23 cellular contexts compared by ENCODE assay signal in the genomic region with DNA sequence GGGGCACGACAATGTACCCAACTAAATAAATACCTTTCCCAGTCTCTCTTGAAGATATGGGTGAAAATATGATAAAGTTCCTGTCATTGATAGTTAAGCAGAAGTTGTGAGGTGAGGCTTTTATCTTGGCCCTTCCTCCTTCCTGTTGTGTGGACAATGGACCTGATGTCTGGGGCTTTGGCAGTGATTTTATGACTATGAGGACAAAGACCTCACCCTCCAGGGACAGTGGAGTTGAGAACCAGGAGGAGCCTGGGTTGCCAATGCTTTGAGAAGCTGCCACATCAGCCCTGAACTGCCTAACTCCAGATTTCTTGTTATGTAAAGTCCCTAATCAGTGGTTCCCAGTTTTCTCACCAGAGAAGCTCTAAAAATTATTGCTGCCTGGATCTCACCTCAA.
"Had no signal": no experiment of that assay in that cellular context is flagged by ENCODE, and none has a peak within 500 bp of the region (broad histone marks: within the 10 kb centered on the region; RNA-seq: fewer than 3 reads in every experiment).

No MANE protein-coding gene starts in this region.

- H3K36me3 ChIP-seq: left ventricle myocardium inferior, pancreas, prostate gland, sigmoid colon, suprapubic skin, thoracic aorta, tibial artery, upper lobe of right lung had no signal

- FAIRE-seq: kidney, pancreas, urothelium cell line had no signal

- H3K4me3 ChIP-seq: left ventricle myocardium inferior, lung, pancreas, prostate gland, sigmoid colon, smooth muscle cell, suprapubic skin, thoracic aorta, tibial artery, upper lobe of right lung had no signal

- H3K9me3 ChIP-seq: left ventricle myocardium inferior, pancreas, prostate gland, sigmoid colon, suprapubic skin, thoracic aorta, tibial artery, upper lobe of right lung had no signal

- H3K27me3 ChIP-seq: pancreas, sigmoid colon, suprapubic skin, tibial artery, upper lobe of right lung had no signal

- H3K27ac ChIP-seq: left ventricle myocardium inferior, pancreas, prostate gland, sigmoid colon, suprapubic skin, thoracic aorta, tibial artery, upper lobe of right lung had no signal

- ATAC-seq: naive thymus-derived CD8-positive, alpha-beta T cell; pancreas; right cardiac atrium; upper lobe of right lung had no signal

- DNase-seq: head of caudate nucleus; hippocampal formation; kidney; left ventricle myocardium inferior; midbrain; naive thymus-derived CD8-positive, alpha-beta T cell; nucleus accumbens; pancreas; posterior cingulate gyrus; retina; right cardiac atrium; sigmoid colon; stimulated activated CD4-positive, alpha-beta T cell treated with anti-CD3 and anti-CD28 coated beads, Interleukin-1b, Interleukin-23, amount 100 ng/mL, for 48 hours; stimulated activated CD4-positive, alpha-beta T cell treated with anti-CD3 and anti-CD28 coated beads, Interleukin-4, amount 100 ng/mL, for 1 hour; stimulated activated naive CD4-positive, alpha-beta T cell; tibial artery; upper lobe of right lung had no signal

- H3K4me1 ChIP-seq: left ventricle myocardium inferior, pancreas, prostate gland, sigmoid colon, tibial artery had no signal
